ENCODE assay signal across 8 cellular contexts in genomic region chr9:90192470-90192869, GRCh38.
DNase-seq lines count a peak whose midpoint lies in the region; ATAC-seq, FAIRE-seq and TF ChIP-seq lines count a peak whose summit lies in the region.
"Not testable (repeated sequence)": the region's sequence is repeated elsewhere in the genome, so short reads cannot be mapped to it uniquely, and the experiment has no call there.

No MANE protein-coding gene starts in this region.

- H2AFZ ChIP-seq in DND-41 (ENCODE audit: low read depth, low read length); HepG2 (ENCODE audit: low read length): not testable (repeated sequence)

- H3K4me1 ChIP-seq in DND-41 (ENCODE audit: insufficient read depth, low read length); NT2/D1 (ENCODE audit: insufficient read depth, insufficient read length); HepG2 (ENCODE audit: insufficient read depth, low read length): not testable (repeated sequence)

- H3K27me3 Mint-ChIP-seq in activated CD8-positive, alpha-beta T cell treated with anti-CD3 and anti-CD28 coated beads, Interleukin-2, amount 10 ng/mL, durations not matched to agents 7 days and 5 days (ENCODE audit: low read depth): peaks cover 14% of the 10 kb centered on the region
- not testable (repeated sequence) for H3K27me3 Mint-ChIP-seq in stimulated activated naive B cell treated with anti-CD40 and anti-IgM and Interleukin-4, amounts not matched to agents 10 μg/mL and 1 μg/mL and 100 μg/mL, for 72 hours

- TF ChIP-seq POLR2A in HepG2 (IDR thresholded peaks at IDR 0.05; ENCODE audit: insufficient read depth in 1 of 2, low read depth in 2 of 2, low read length in 2 of 2): not testable (repeated sequence)

- CTCF ChIA-PET in activated CD8-positive, alpha-beta T cell treated with anti-CD3 and anti-CD28 coated beads, Interleukin-2, amount 10 ng/mL, durations not matched to agents 7 days and 5 days (lab: Charles Lee); HepG2 (lab: Yijun Ruan, JAX; ENCODE audit: low intra/inter-chr PET ratio, low total read pairs): not testable (repeated sequence)

- ATAC-seq in DND-41 (ENCODE audit: insufficient read depth, low read depth); activated CD8-positive, alpha-beta T cell treated with anti-CD3 and anti-CD28 coated beads, Interleukin-2, amount 10 ng/mL, durations not matched to agents 7 days and 5 days; HepG2; stimulated activated naive B cell treated with anti-CD40 and anti-IgM and Interleukin-4, amounts not matched to agents 10 μg/mL and 1 μg/mL and 100 μg/mL, for 72 hours (replicated peaks): not testable (repeated sequence)

- not testable (repeated sequence) for H3K36me3 Mint-ChIP-seq in activated CD8-positive, alpha-beta T cell treated with anti-CD3 and anti-CD28 coated beads, Interleukin-2, amount 10 ng/mL, durations not matched to agents 7 days and 5 days (ENCODE audit: low read depth); stimulated activated naive B cell treated with anti-CD40 and anti-IgM and Interleukin-4, amounts not matched to agents 10 μg/mL and 1 μg/mL and 100 μg/mL, for 72 hours

- not testable (repeated sequence) for FAIRE-seq in HepG2 (lab: Jason Lieb, UNC)

- POLR2A ChIA-PET in activated CD8-positive, alpha-beta T cell treated with anti-CD3 and anti-CD28 coated beads, Interleukin-2, amount 10 ng/mL, durations not matched to agents 7 days and 5 days (lab: Charles Lee); HepG2 (lab: Yijun Ruan, JAX): not testable (repeated sequence)

- H3K27ac ChIP-seq in DND-41 (ENCODE audit: low read length); WERI-Rb-1; HepG2 (ENCODE audit: extremely low read length, insufficient read depth, low read length): not testable (repeated sequence)

- intact Hi-C loops in HepG2 (cut with micrococcal nuclease; ENCODE audit: unreplicated experiment): not testable (repeated sequence)

- TF ChIP-seq CTCF in DND-41 (IDR thresholded peaks at IDR 0.05; ENCODE audit: borderline replicate concordance, extremely low read depth, low read length, poor library complexity, severe bottlenecking); WERI-Rb-1 (IDR thresholded peaks at IDR 0.05; ENCODE audit: low read depth, low read length); HepG2 (CRISPR knock-in tag; IDR thresholded peaks at IDR 0.05): not testable (repeated sequence)

- TF ChIP-seq EP300 in HepG2 (IDR thresholded peaks at IDR 0.05; ENCODE audit: low read depth in 2 of 2, low read length in 2 of 2); HepG2 (CRISPR knock-in tag; IDR thresholded peaks at IDR 0.05; ENCODE audit: borderline replicate concordance): not testable (repeated sequence)

- not testable (repeated sequence) for H3K4me2 ChIP-seq in DND-41 (ENCODE audit: insufficient read depth, low read length); HepG2 (ENCODE audit: low read depth, low read length)

- peak; percentile 43 for DNase-seq in DND-41
- DNase-seq in NT2/D1 (ENCODE audit: low read depth, low spot score): peak; percentile 33
- DNase-seq in WERI-Rb-1: peak; percentile 7
- peak; percentile 52 for DNase-seq in activated CD8-positive, alpha-beta T cell treated with anti-CD3 and anti-CD28 coated beads, Interleukin-2, amount 10 ng/mL, durations not matched to agents 7 days and 5 days
- DNase-seq in activated effector memory CD4-positive, alpha-beta T cell treated with anti-CD3 and anti-CD28 coated beads, Interleukin-2, amount 50 U/mL, for 16 hours: peak; percentile 80
- DNase-seq in HepG2 (ENCODE audit: low spot score); stimulated activated naive B cell treated with anti-CD40 and anti-IgM and Interleukin-4, amounts not matched to agents 10 μg/mL and 1 μg/mL and 100 μg/mL, for 72 hours: not testable (repeated sequence)
- DNase-seq in stimulated activated CD4-positive, alpha-beta T cell treated with anti-CD3 and anti-CD28 coated beads, Interleukin-15, amount 100 ng/mL, for 48 hours (ENCODE audit: low read depth in 2 of 2): peak; percentile 2 to 14

- not testable (repeated sequence) for BruUV-seq in HepG2 (replicated peaks; lab: Mats Ljungman, UMichigan)

- H3K4me3 ChIP-seq in DND-41 (ENCODE audit: low read depth in 1 of 2, low read length in 2 of 2); NT2/D1 (ENCODE audit: insufficient read length, low read depth); WERI-Rb-1 (ENCODE audit: low read depth, low read length); HepG2 (replicated peaks in 1 of 3; ENCODE audit: insufficient read depth in 1 of 3, low read depth in 2 of 3, low read length in 3 of 3): not testable (repeated sequence)

- not testable (repeated sequence) for TF ChIP-seq RAD21 in HepG2 (CRISPR knock-in tag; IDR thresholded peaks at IDR 0.05)

- H3K9me3 Mint-ChIP-seq in activated CD8-positive, alpha-beta T cell treated with anti-CD3 and anti-CD28 coated beads, Interleukin-2, amount 10 ng/mL, durations not matched to agents 7 days and 5 days (ENCODE audit: insufficient read depth): not testable (repeated sequence)
- peaks cover 4 to 11% of the 10 kb centered on the region in 2 donors for H3K9me3 Mint-ChIP-seq in stimulated activated naive B cell treated with anti-CD40 and anti-IgM and Interleukin-4, amounts not matched to agents 10 μg/mL and 1 μg/mL and 100 μg/mL, for 72 hours

- not testable (repeated sequence) for H3K9me3 ChIP-seq in DND-41 (ENCODE audit: insufficient read depth, low read length, severe bottlenecking); NT2/D1 (ENCODE audit: insufficient read depth, low read length); WERI-Rb-1 (ENCODE audit: severe bottlenecking); HepG2 (ENCODE audit: low read length)

- in situ Hi-C loops in HepG2 (cut with HindIII; ENCODE audit: extremely low pct_ligation_motif_present, low pct_unique_long_range_greater_than_20kb): not testable (repeated sequence)

- H4K20me1 ChIP-seq in DND-41 (ENCODE audit: insufficient read depth, low read length); HepG2 (ENCODE audit: insufficient read depth, low read length): not testable (repeated sequence)

- H3K79me2 ChIP-seq in DND-41 (ENCODE audit: insufficient read depth, low read length); HepG2 (ENCODE audit: insufficient read depth, low read length): not testable (repeated sequence)

- not testable (repeated sequence) for H3K9ac ChIP-seq in DND-41 (ENCODE audit: low read depth, low read length); NT2/D1 (ENCODE audit: insufficient read length, low read depth); HepG2 (ENCODE audit: insufficient read depth, low read depth, low read length)

- not testable (repeated sequence) for H3K4me1 Mint-ChIP-seq in activated CD8-positive, alpha-beta T cell treated with anti-CD3 and anti-CD28 coated beads, Interleukin-2, amount 10 ng/mL, durations not matched to agents 7 days and 5 days (ENCODE audit: low read depth)
- peaks cover 32 to 53% of the 10 kb centered on the region in 2 donors for H3K4me1 Mint-ChIP-seq in stimulated activated naive B cell treated with anti-CD40 and anti-IgM and Interleukin-4, amounts not matched to agents 10 μg/mL and 1 μg/mL and 100 μg/mL, for 72 hours

- 0% methylated on average over 6 of the region's 7 CpGs for WGBS in HepG2 (ENCODE audit: low lambda C conversion rate)

- not testable (repeated sequence) for H3K27me3 ChIP-seq in DND-41 (ENCODE audit: insufficient read depth, low read length, poor library complexity); NT2/D1 (ENCODE audit: insufficient read depth, insufficient read length); WERI-Rb-1 (ENCODE audit: insufficient read depth, low read depth, severe bottlenecking); HepG2 (ENCODE audit: control insufficient read depth in 1 of 2, insufficient read depth in 2 of 2, low read length in 2 of 2)

- H3K36me3 ChIP-seq in DND-41 (ENCODE audit: insufficient read depth, low read length); NT2/D1 (ENCODE audit: insufficient read depth, insufficient read length, low read length); WERI-Rb-1; HepG2 (replicated peaks in 1 of 2; ENCODE audit: control insufficient read depth in 1 of 2, insufficient read depth in 2 of 2, low read length in 2 of 2): not testable (repeated sequence)

- not testable (repeated sequence) for H3K27ac Mint-ChIP-seq in activated CD8-positive, alpha-beta T cell treated with anti-CD3 and anti-CD28 coated beads, Interleukin-2, amount 10 ng/mL, durations not matched to agents 7 days and 5 days
- peak overlapping the region; percentile 9 for H3K27ac Mint-ChIP-seq in stimulated activated naive B cell treated with anti-CD40 and anti-IgM and Interleukin-4, amounts not matched to agents 10 μg/mL and 1 μg/mL and 100 μg/mL, for 72 hours

- not testable (repeated sequence) for H3K4me3 Mint-ChIP-seq in activated CD8-positive, alpha-beta T cell treated with anti-CD3 and anti-CD28 coated beads, Interleukin-2, amount 10 ng/mL, durations not matched to agents 7 days and 5 days; stimulated activated naive B cell treated with anti-CD40 and anti-IgM and Interleukin-4, amounts not matched to agents 10 μg/mL and 1 μg/mL and 100 μg/mL, for 72 hours

TF ChIP-seq in HepG2, 621 proteins besides CTCF, POLR2A, EP300 and RAD21:
- TF ChIP-seq FOXA1 (IDR thresholded peaks at IDR 0.05): not testable (repeated sequence)
- TF ChIP-seq FOXA1 (CRISPR knock-in tag; IDR thresholded peaks at IDR 0.05): 0 out of 2 replicates have a peak, but pooled peaks have one; percentile 12
TF ChIP-seq in HepG2: peak in this region for 1; not testable (repeated sequence) for 620.
